In the genomic region with DNA sequence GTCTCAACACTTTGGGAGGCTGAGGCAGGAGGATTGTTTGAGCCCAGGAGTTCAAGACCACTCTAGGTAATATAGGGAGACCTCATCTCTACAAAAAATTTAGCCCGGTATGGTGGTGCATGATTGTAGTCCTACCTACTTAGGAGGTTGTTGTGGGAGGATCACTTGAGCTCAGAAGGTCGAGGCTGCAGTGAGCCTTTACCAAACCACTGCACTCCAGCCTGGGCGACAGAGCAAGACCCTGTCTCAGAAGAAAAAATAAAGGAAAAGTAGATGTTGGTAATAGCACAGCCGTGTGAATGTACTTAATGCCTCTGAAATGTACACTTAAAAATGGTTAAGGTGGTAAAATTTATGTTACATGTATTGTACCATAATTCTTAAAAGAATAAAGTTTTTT, we compare ENCODE assay signal across 1 cellular context.
TF ChIP-seq lines count a peak whose summit lies in the region.

No MANE protein-coding gene starts in this region.

TF ChIP-seq in H1, 55 proteins besides CTCF, POLR2A, EP300 and RAD21:
- TF ChIP-seq SUZ12 (IDR thresholded peaks at IDR 0.05; ENCODE audit: low read length) (no peak), KDM4A (IDR thresholded peaks at IDR 0.05; ENCODE audit: low read depth, low read length, severe bottlenecking) (no peak), NRF1 (IDR thresholded peaks at IDR 0.05; ENCODE audit: low read depth, low read length) (no peak), PHF8 (conservative IDR thresholded peaks at IDR 0.05; ENCODE audit: low read depth, low read length) (no peak), SP2 (IDR thresholded peaks at IDR 0.05; ENCODE audit: low read length) (no peak), NANOG (IDR thresholded peaks at IDR 0.05; ENCODE audit: insufficient read depth, low read depth, low read length, poor library complexity, severe bottlenecking) (no peak), POLR2AphosphoS5 (IDR thresholded peaks at IDR 0.05; ENCODE audit: low read depth, low read length) (no peak), SP1 (IDR thresholded peaks at IDR 0.05; ENCODE audit: low read depth, low read length) (no peak), CHD1 (IDR thresholded peaks at IDR 0.05; ENCODE audit: low read depth, low read length) (no peak), TAF7 (optimal IDR thresholded peaks at IDR 0.05; ENCODE audit: borderline replicate concordance, low read depth, low read length) (no peak), JUN (IDR thresholded peaks at IDR 0.05; ENCODE audit: low read depth, low read length) (no peak), ZNF274 (IDR thresholded peaks at IDR 0.05; ENCODE audit: borderline replicate concordance, extremely low read depth, low read length) (no peak), BRCA1 (IDR thresholded peaks at IDR 0.05; ENCODE audit: low read depth, low read length) (no peak), CEBPB (IDR thresholded peaks at IDR 0.05; ENCODE audit: low read depth, low read length) (no peak), CBX8 (IDR thresholded peaks at IDR 0.05; ENCODE audit: borderline replicate concordance, low read depth, low read length) (no peak)
- TF ChIP-seq, protein P1, sequence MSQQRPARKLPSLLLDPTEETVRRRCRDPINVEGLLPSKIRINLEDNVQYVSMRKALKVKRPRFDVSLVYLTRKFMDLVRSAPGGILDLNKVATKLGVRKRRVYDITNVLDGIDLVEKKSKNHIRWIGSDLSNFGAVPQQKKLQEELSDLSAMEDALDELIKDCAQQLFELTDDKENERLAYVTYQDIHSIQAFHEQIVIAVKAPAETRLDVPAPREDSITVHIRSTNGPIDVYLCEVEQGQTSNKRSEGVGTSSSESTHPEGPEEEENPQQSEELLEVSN (IDR thresholded peaks at IDR 0.05): no peak
- TF ChIP-seq, protein P2, sequence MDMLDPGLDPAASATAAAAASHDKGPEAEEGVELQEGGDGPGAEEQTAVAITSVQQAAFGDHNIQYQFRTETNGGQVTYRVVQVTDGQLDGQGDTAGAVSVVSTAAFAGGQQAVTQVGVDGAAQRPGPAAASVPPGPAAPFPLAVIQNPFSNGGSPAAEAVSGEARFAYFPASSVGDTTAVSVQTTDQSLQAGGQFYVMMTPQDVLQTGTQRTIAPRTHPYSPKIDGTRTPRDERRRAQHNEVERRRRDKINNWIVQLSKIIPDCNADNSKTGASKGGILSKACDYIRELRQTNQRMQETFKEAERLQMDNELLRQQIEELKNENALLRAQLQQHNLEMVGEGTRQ (IDR thresholded peaks at IDR 0.05; ENCODE audit: low read length): no peak
